Comparison of ENCODE assay signal across 1 cellular context in the genomic region with DNA sequence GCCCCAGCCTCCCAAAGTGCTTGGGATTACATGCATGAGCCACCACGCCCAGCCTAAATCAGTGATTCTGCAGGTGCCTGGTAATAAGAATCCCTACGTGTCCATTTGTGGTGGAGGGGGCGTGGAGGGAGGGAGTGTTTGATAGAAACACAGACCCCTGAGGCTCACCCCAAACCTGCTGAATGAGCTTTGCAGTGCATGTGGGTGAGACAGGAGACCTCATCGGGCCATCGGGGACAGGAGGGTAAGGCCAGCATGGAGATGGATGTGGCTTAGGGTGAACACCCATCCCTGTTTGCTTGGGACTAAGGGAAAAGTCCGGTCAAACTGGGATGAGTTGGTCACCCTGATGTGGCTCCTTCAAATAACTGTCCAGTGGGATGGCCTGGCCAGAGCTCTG.
TF ChIP-seq lines count a peak whose summit lies in the region.

No MANE protein-coding gene starts in this region.

TF ChIP-seq in H1, 55 proteins besides CTCF, POLR2A, EP300 and RAD21:
- TF ChIP-seq, protein P1, sequence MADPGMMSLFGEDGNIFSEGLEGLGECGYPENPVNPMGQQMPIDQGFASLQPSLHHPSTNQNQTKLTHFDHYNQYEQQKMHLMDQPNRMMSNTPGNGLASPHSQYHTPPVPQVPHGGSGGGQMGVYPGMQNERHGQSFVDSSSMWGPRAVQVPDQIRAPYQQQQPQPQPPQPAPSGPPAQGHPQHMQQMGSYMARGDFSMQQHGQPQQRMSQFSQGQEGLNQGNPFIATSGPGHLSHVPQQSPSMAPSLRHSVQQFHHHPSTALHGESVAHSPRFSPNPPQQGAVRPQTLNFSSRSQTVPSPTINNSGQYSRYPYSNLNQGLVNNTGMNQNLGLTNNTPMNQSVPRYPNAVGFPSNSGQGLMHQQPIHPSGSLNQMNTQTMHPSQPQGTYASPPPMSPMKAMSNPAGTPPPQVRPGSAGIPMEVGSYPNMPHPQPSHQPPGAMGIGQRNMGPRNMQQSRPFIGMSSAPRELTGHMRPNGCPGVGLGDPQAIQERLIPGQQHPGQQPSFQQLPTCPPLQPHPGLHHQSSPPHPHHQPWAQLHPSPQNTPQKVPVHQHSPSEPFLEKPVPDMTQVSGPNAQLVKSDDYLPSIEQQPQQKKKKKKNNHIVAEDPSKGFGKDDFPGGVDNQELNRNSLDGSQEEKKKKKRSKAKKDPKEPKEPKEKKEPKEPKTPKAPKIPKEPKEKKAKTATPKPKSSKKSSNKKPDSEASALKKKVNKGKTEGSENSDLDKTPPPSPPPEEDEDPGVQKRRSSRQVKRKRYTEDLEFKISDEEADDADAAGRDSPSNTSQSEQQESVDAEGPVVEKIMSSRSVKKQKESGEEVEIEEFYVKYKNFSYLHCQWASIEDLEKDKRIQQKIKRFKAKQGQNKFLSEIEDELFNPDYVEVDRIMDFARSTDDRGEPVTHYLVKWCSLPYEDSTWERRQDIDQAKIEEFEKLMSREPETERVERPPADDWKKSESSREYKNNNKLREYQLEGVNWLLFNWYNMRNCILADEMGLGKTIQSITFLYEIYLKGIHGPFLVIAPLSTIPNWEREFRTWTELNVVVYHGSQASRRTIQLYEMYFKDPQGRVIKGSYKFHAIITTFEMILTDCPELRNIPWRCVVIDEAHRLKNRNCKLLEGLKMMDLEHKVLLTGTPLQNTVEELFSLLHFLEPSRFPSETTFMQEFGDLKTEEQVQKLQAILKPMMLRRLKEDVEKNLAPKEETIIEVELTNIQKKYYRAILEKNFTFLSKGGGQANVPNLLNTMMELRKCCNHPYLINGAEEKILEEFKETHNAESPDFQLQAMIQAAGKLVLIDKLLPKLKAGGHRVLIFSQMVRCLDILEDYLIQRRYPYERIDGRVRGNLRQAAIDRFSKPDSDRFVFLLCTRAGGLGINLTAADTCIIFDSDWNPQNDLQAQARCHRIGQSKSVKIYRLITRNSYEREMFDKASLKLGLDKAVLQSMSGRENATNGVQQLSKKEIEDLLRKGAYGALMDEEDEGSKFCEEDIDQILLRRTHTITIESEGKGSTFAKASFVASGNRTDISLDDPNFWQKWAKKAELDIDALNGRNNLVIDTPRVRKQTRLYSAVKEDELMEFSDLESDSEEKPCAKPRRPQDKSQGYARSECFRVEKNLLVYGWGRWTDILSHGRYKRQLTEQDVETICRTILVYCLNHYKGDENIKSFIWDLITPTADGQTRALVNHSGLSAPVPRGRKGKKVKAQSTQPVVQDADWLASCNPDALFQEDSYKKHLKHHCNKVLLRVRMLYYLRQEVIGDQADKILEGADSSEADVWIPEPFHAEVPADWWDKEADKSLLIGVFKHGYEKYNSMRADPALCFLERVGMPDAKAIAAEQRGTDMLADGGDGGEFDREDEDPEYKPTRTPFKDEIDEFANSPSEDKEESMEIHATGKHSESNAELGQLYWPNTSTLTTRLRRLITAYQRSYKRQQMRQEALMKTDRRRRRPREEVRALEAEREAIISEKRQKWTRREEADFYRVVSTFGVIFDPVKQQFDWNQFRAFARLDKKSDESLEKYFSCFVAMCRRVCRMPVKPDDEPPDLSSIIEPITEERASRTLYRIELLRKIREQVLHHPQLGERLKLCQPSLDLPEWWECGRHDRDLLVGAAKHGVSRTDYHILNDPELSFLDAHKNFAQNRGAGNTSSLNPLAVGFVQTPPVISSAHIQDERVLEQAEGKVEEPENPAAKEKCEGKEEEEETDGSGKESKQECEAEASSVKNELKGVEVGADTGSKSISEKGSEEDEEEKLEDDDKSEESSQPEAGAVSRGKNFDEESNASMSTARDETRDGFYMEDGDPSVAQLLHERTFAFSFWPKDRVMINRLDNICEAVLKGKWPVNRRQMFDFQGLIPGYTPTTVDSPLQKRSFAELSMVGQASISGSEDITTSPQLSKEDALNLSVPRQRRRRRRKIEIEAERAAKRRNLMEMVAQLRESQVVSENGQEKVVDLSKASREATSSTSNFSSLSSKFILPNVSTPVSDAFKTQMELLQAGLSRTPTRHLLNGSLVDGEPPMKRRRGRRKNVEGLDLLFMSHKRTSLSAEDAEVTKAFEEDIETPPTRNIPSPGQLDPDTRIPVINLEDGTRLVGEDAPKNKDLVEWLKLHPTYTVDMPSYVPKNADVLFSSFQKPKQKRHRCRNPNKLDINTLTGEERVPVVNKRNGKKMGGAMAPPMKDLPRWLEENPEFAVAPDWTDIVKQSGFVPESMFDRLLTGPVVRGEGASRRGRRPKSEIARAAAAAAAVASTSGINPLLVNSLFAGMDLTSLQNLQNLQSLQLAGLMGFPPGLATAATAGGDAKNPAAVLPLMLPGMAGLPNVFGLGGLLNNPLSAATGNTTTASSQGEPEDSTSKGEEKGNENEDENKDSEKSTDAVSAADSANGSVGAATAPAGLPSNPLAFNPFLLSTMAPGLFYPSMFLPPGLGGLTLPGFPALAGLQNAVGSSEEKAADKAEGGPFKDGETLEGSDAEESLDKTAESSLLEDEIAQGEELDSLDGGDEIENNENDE (IDR thresholded peaks at IDR 0.05; ENCODE audit: insufficient replicate concordance, low read length), result no peak
- TF ChIP-seq GTF2F1 (IDR thresholded peaks at IDR 0.05; ENCODE audit: borderline replicate concordance, low read depth, low read length) (no peak), CEBPB (IDR thresholded peaks at IDR 0.05; ENCODE audit: low read depth, low read length) (no peak)
